In genomic region chr16:2856686-2857450, GRCh38 we compare ENCODE assay signal across 1 cellular context.
TF ChIP-seq lines count a peak whose summit lies in the region.

No MANE protein-coding gene starts in this region.

TF ChIP-seq in HCT116, 20 proteins besides CTCF, POLR2A, EP300 and RAD21:
- TF ChIP-seq ATF3 (IDR thresholded peaks at IDR 0.05) (no peak), EGR1 (IDR thresholded peaks at IDR 0.05; ENCODE audit: low read depth) (no peak), ZNF274 (IDR thresholded peaks at IDR 0.05; ENCODE audit: low read depth, low read length) (no peak)
